ENCODE assay signal across 18 cellular contexts in genomic region chr2:216164087-216164486, GRCh38.
"Had no signal": no experiment of that assay in that cellular context is flagged by ENCODE, and none has a peak within 500 bp of the region (broad histone marks: within the 10 kb centered on the region; RNA-seq: fewer than 3 reads in every experiment).

No MANE protein-coding gene starts in this region.

- ATAC-seq: foreskin keratinocyte; left colon; lower lobe of right lung; mucosa of descending colon; psoas muscle; stimulated activated naive CD8-positive, alpha-beta T cell treated with anti-CD3 and anti-CD28 coated beads, Interleukin-15, amount 100 ng/mL, for 72 hours had no signal

- H3K27ac ChIP-seq: cardiac muscle cell, foreskin keratinocyte, lower lobe of right lung, ovary, psoas muscle, right atrium auricular region, tibial artery, WERI-Rb-1 had no signal

- H3K27me3 ChIP-seq: cardiac muscle cell, foreskin keratinocyte, ovary, right atrium auricular region, tibial artery had no signal

- H3K36me3 ChIP-seq: ovary had no signal

- H3K9me3 ChIP-seq: lower lobe of right lung, mucosa of descending colon, ovary, psoas muscle, right atrium auricular region, tibial artery had no signal

- H3K4me3 Mint-ChIP-seq: stimulated activated naive CD8-positive, alpha-beta T cell treated with anti-CD3 and anti-CD28 coated beads, Interleukin-15, amount 100 ng/mL, for 72 hours; T-helper 2 cell treated with Interferon-gamma antibody and Interleukin-4, amounts not matched to agents 5 μg/mL and 100 μg/mL, for 36 hours had no signal

- H3K4me1 ChIP-seq: foreskin keratinocyte, lower lobe of right lung, psoas muscle, right atrium auricular region, tibial artery had no signal

- H3K27me3 Mint-ChIP-seq: stimulated activated naive CD8-positive, alpha-beta T cell treated with anti-CD3 and anti-CD28 coated beads, Interleukin-15, amount 100 ng/mL, for 72 hours had no signal

- H3K9me3 Mint-ChIP-seq: stimulated activated naive CD8-positive, alpha-beta T cell treated with anti-CD3 and anti-CD28 coated beads, Interleukin-15, amount 100 ng/mL, for 72 hours; T-helper 2 cell treated with Interferon-gamma antibody and Interleukin-4, amounts not matched to agents 5 μg/mL and 100 μg/mL, for 36 hours had no signal

- DNase-seq: activated CD4-positive, CD25-positive, alpha-beta regulatory T cell treated with anti-CD3 and anti-CD28 coated beads, Interleukin-2, amount 50 U/mL, for 72 hours; cortex of kidney; erythroblast; foreskin keratinocyte; left colon; lower lobe of right lung; mesendoderm; mucosa of descending colon; ovary; psoas muscle; stimulated activated CD4-positive, alpha-beta T cell treated with anti-CD3 and anti-CD28 coated beads, Interleukin-12 subunit alpha, Interleukin-12 subunit beta, amount 100 ng/mL, for 4 hours; stimulated activated CD4-positive, alpha-beta T cell treated with anti-CD3 and anti-CD28 coated beads, Interleukin-4, amount 100 ng/mL, for 4 hours; stimulated activated naive CD8-positive, alpha-beta T cell treated with anti-CD3 and anti-CD28 coated beads, Interleukin-15, amount 100 ng/mL, for 72 hours; tibial artery; WERI-Rb-1 had no signal

- H3K27ac Mint-ChIP-seq: T-helper 2 cell treated with Interferon-gamma antibody and Interleukin-4, amounts not matched to agents 5 μg/mL and 100 μg/mL, for 36 hours had no signal

- H3K4me3 ChIP-seq: cardiac muscle cell, lower lobe of right lung, mucosa of descending colon, ovary, psoas muscle, right atrium auricular region, tibial artery had no signal
